Comparison of ENCODE assay signal across 18 cellular contexts in genomic region chr1:37549341-37549740, GRCh38. TPM values are rescaled to one million over a fixed set of nuclear protein-coding genes. Genes with fewer than 3 reads are reported as not detected.
A peak's percentile ranks its signal among the peaks of the same experiment; 100 is the strongest.
DNase-seq lines count a peak whose midpoint lies in the region; ATAC-seq and TF ChIP-seq lines count a peak whose summit lies in the region.
"Had no signal": no experiment of that assay in that cellular context is flagged by ENCODE, and none has a peak within 500 bp of the region (broad histone marks: within the 10 kb centered on the region; RNA-seq: fewer than 3 reads in every experiment).

No MANE protein-coding gene starts in this region.

- no peak overlapping the region for H3K56ac ChIP-seq in IMR-90 (ENCODE audit: extremely low read depth, insufficient read depth, low read length)

- H2BK120ac ChIP-seq in IMR-90 (ENCODE audit: low read depth, low read length), result no peak overlapping the region

- DNase-seq in activated CD8-positive, alpha-beta T cell treated with anti-CD3 and anti-CD28 coated beads for 36 hours, result no peak
- DNase-seq in activated CD8-positive, alpha-beta T cell treated with anti-CD3 and anti-CD28 coated beads, Interleukin-2, amount 10 ng/mL, durations not matched to agents 7 days and 5 days, result no peak
- DNase-seq in IMR-90 (peak; percentile 44), astrocyte of the hippocampus (ENCODE audit: low read depth, low spot score) (peak; percentile 44), NOMO-1 treated with DMSO at 0.1 percent for 48 hours (lab: John Stamatoyannopoulos, UW; ENCODE audit: unreplicated experiment) (no peak), NCI-H2196 treated with DMSO at 0.1 percent for 48 hours (lab: John Stamatoyannopoulos, UW; ENCODE audit: unreplicated experiment) (no peak), substantia nigra (lab: John Stamatoyannopoulos, UW) (no peak)
- DNase-seq in natural killer cell treated with Interleukin-12 subunit alpha and Interleukin-12 subunit beta and Interleukin-15 and Interleukin-18, amount 100 ng/mL, for 72 hours (ENCODE audit: low spot score), result no peak
- DNase-seq: activated CD4-positive, alpha-beta T cell treated with anti-CD3 and anti-CD28 coated beads, Interleukin-2, amount 50 U/mL, for 4 hours; aorta; DMS153; endodermal cell; Kasumi-1; NCI-H774; stimulated activated naive CD8-positive, alpha-beta T cell treated with anti-CD3 and anti-CD28 coated beads, Interleukin-15, amount 100 ng/mL, for 72 hours; upper lobe of left lung had no signal

- H3K18ac ChIP-seq in IMR-90 (ENCODE audit: low read depth, low read length), result no peak overlapping the region

- no peak for TF ChIP-seq RAD21 in IMR-90 (IDR thresholded peaks at IDR 0.05; ENCODE audit: low read length)

- H3K27ac Mint-ChIP-seq in activated CD8-positive, alpha-beta T cell treated with anti-CD3 and anti-CD28 coated beads for 36 hours, result peak overlapping the region; percentile 30
- no peak overlapping the region for H3K27ac Mint-ChIP-seq in activated CD8-positive, alpha-beta T cell treated with anti-CD3 and anti-CD28 coated beads, Interleukin-2, amount 10 ng/mL, durations not matched to agents 7 days and 5 days
- H3K27ac Mint-ChIP-seq in natural killer cell treated with Interleukin-12 subunit alpha and Interleukin-12 subunit beta and Interleukin-15 and Interleukin-18, amount 100 ng/mL, for 72 hours, result peak overlapping the region; percentile 17 to 62
- H3K27ac Mint-ChIP-seq: endodermal cell, mesothelial cell of epicardium had no signal

- H3K9me3 ChIP-seq in IMR-90 (ENCODE audit: control insufficient read depth, insufficient read depth, low read length), result no peaks in the 10 kb centered on the region
- H3K9me3 ChIP-seq: upper lobe of left lung had no signal

- TF ChIP-seq POLR2A in IMR-90 (IDR thresholded peaks at IDR 0.05; ENCODE audit: low read depth, low read length), result no peak

- H2AFZ ChIP-seq in IMR-90 (replicated peaks; ENCODE audit: low read length, poor library complexity), result no peak overlapping the region

- CTCF ChIA-PET in activated CD8-positive, alpha-beta T cell treated with anti-CD3 and anti-CD28 coated beads for 36 hours (lab: Charles Lee), result interaction anchor here (1.1 to 1.9 kb wide), 4 partner anchors 11 to 95 kb away, joined by 3 to 4 read pairs (median 4); partner anchors contain the start of gene MEAF6
- CTCF ChIA-PET in activated CD8-positive, alpha-beta T cell treated with anti-CD3 and anti-CD28 coated beads, Interleukin-2, amount 10 ng/mL, durations not matched to agents 7 days and 5 days (lab: Charles Lee), result interaction anchor here (2.5 kb wide), 1 partner anchor 132 kb away, joined by 6 read pairs; no protein-coding TSS in a partner anchor
- CTCF ChIA-PET in IMR-90 (lab: Yijun Ruan, JAX), result interaction anchor here (0.6 to 0.8 kb wide), 2 partner anchors 35 to 39 kb away, joined by 3 read pairs; partner anchors contain the start of gene MEAF6

- no peak overlapping the region for H3K4me2 ChIP-seq in IMR-90 (ENCODE audit: low read depth, low read length)

- no peak overlapping the region for H2BK20ac ChIP-seq in IMR-90 (ENCODE audit: low read depth, low read length)

- H3K4me1 Mint-ChIP-seq in activated CD8-positive, alpha-beta T cell treated with anti-CD3 and anti-CD28 coated beads for 36 hours (ENCODE audit: low read depth), result peaks cover 37% of the 10 kb centered on the region
- peaks cover 39% of the 10 kb centered on the region for H3K4me1 Mint-ChIP-seq in activated CD8-positive, alpha-beta T cell treated with anti-CD3 and anti-CD28 coated beads, Interleukin-2, amount 10 ng/mL, durations not matched to agents 7 days and 5 days (ENCODE audit: low read depth)
- H3K4me1 Mint-ChIP-seq in natural killer cell treated with Interleukin-12 subunit alpha and Interleukin-12 subunit beta and Interleukin-15 and Interleukin-18, amount 100 ng/mL, for 72 hours (ENCODE audit: low read depth in 2 of 2), result peaks cover 32 to 48% of the 10 kb centered on the region in 2 donors

- H4K5ac ChIP-seq in IMR-90 (ENCODE audit: low read depth, low read length), result no peak overlapping the region

- in situ Hi-C loops in IMR-90 (cut with MboI; ENCODE audit: low sequenced_read_pairs), result no loop called here

- H2BK15ac ChIP-seq in IMR-90 (ENCODE audit: low read depth, low read length), result no peak overlapping the region

- no peak overlapping the region for H3K4me3 ChIP-seq in IMR-90 (ENCODE audit: insufficient read depth, low read depth, low read length)
- H3K4me3 ChIP-seq: upper lobe of left lung had no signal

- POLR2A ChIA-PET in activated CD8-positive, alpha-beta T cell treated with anti-CD3 and anti-CD28 coated beads for 36 hours (lab: Charles Lee), result interaction anchor here (0.6 to 1.4 kb wide), 3 partner anchors 9 to 25 kb away, joined by 3 to 4 read pairs (median 3); no protein-coding TSS in a partner anchor
- POLR2A ChIA-PET in activated CD8-positive, alpha-beta T cell treated with anti-CD3 and anti-CD28 coated beads, Interleukin-2, amount 10 ng/mL, durations not matched to agents 7 days and 5 days (lab: Charles Lee), result interaction anchor here (1.5 to 2.0 kb wide), 2 partner anchors 30 to 73 kb away, joined by 3 to 8 read pairs; no protein-coding TSS in a partner anchor
- POLR2A ChIA-PET in IMR-90 (lab: Charles Lee; ENCODE audit: unreplicated experiment), result interaction anchor here (0.6 kb wide), 1 partner anchor 1488 kb away, joined by 8 read pairs; no protein-coding TSS in a partner anchor

- no peaks in the 10 kb centered on the region for H3K27me3 Mint-ChIP-seq in activated CD8-positive, alpha-beta T cell treated with anti-CD3 and anti-CD28 coated beads for 36 hours
- H3K27me3 Mint-ChIP-seq in activated CD8-positive, alpha-beta T cell treated with anti-CD3 and anti-CD28 coated beads, Interleukin-2, amount 10 ng/mL, durations not matched to agents 7 days and 5 days (ENCODE audit: low read depth), result no peaks in the 10 kb centered on the region
- no peaks in the 10 kb centered on the region for H3K27me3 Mint-ChIP-seq in natural killer cell treated with Interleukin-12 subunit alpha and Interleukin-12 subunit beta and Interleukin-15 and Interleukin-18, amount 100 ng/mL, for 72 hours
- H3K27me3 Mint-ChIP-seq: stimulated activated naive CD8-positive, alpha-beta T cell treated with anti-CD3 and anti-CD28 coated beads, Interleukin-15, amount 100 ng/mL, for 72 hours had no signal

- dilution Hi-C loops in IMR-90 (cut with HindIII; ENCODE audit: low sequenced_read_pairs, unreplicated experiment), result no loop called here

- peaks cover 15 to 28% of the 10 kb centered on the region in 2 experiments for H3K79me1 ChIP-seq in IMR-90 (ENCODE audit: low read depth in 1 of 2, low read length in 2 of 2)

- peaks cover 16% of the 10 kb centered on the region; the same call in 1 of the 2 replicates for H4K20me1 ChIP-seq in IMR-90 (ENCODE audit: insufficient read depth, low read length)

- H3K36me3 Mint-ChIP-seq in activated CD8-positive, alpha-beta T cell treated with anti-CD3 and anti-CD28 coated beads for 36 hours (ENCODE audit: low read depth), result peaks cover 39% of the 10 kb centered on the region
- H3K36me3 Mint-ChIP-seq in activated CD8-positive, alpha-beta T cell treated with anti-CD3 and anti-CD28 coated beads, Interleukin-2, amount 10 ng/mL, durations not matched to agents 7 days and 5 days (ENCODE audit: low read depth), result peaks cover 58% of the 10 kb centered on the region
- peaks cover 40% of the 10 kb centered on the region for H3K36me3 Mint-ChIP-seq in natural killer cell treated with Interleukin-12 subunit alpha and Interleukin-12 subunit beta and Interleukin-15 and Interleukin-18, amount 100 ng/mL, for 72 hours

- peaks cover 3% of the 10 kb centered on the region; the same call in 1 of the 2 replicates for H3K4me1 ChIP-seq in IMR-90 (ENCODE audit: control insufficient read depth, insufficient read depth, low read length)

- peaks cover 31% of the 10 kb centered on the region for H3K36me3 ChIP-seq in IMR-90 (ENCODE audit: control insufficient read depth, insufficient read depth, low read length)

- intact Hi-C loops in activated CD8-positive, alpha-beta T cell treated with anti-CD3 and anti-CD28 coated beads for 36 hours (cut with micrococcal nuclease), result no loop called here
- intact Hi-C loops in IMR-90 (cut with micrococcal nuclease), result no loop called here

- no peak overlapping the region for H3K27ac ChIP-seq in IMR-90 (ENCODE audit: insufficient read depth, low read length)
- no peak overlapping the region for H3K27ac ChIP-seq in substantia nigra (ENCODE audit: low read depth, low read length, poor library complexity, severe bottlenecking)
- H3K27ac ChIP-seq: upper lobe of left lung had no signal

- H3K4ac ChIP-seq in IMR-90 (ENCODE audit: low read depth, low read length), result no peak overlapping the region

- no peak overlapping the region for H3K9ac ChIP-seq in IMR-90 (ENCODE audit: low read depth, low read length)

- H3K14ac ChIP-seq in IMR-90 (replicated peaks; ENCODE audit: low read depth, low read length), result no peak overlapping the region

- no peak overlapping the region for H3K23ac ChIP-seq in IMR-90 (ENCODE audit: low read depth, low read length)

- no peaks in the 10 kb centered on the region for H3K27me3 ChIP-seq in IMR-90 (ENCODE audit: control insufficient read depth, insufficient read depth, low read length)
- H3K27me3 ChIP-seq: upper lobe of left lung had no signal

- H3K9me3 Mint-ChIP-seq in activated CD8-positive, alpha-beta T cell treated with anti-CD3 and anti-CD28 coated beads for 36 hours, result no peaks in the 10 kb centered on the region
- no peaks in the 10 kb centered on the region for H3K9me3 Mint-ChIP-seq in activated CD8-positive, alpha-beta T cell treated with anti-CD3 and anti-CD28 coated beads, Interleukin-2, amount 10 ng/mL, durations not matched to agents 7 days and 5 days (ENCODE audit: insufficient read depth)
- no peaks in the 10 kb centered on the region for H3K9me3 Mint-ChIP-seq in natural killer cell treated with Interleukin-12 subunit alpha and Interleukin-12 subunit beta and Interleukin-15 and Interleukin-18, amount 100 ng/mL, for 72 hours
- H3K9me3 Mint-ChIP-seq: mesothelial cell of epicardium; stimulated activated naive CD8-positive, alpha-beta T cell treated with anti-CD3 and anti-CD28 coated beads, Interleukin-15, amount 100 ng/mL, for 72 hours had no signal

- H3K4me3 Mint-ChIP-seq in activated CD8-positive, alpha-beta T cell treated with anti-CD3 and anti-CD28 coated beads for 36 hours, result no peak overlapping the region
- H3K4me3 Mint-ChIP-seq in activated CD8-positive, alpha-beta T cell treated with anti-CD3 and anti-CD28 coated beads, Interleukin-2, amount 10 ng/mL, durations not matched to agents 7 days and 5 days, result no peak overlapping the region
- H3K4me3 Mint-ChIP-seq in natural killer cell treated with Interleukin-12 subunit alpha and Interleukin-12 subunit beta and Interleukin-15 and Interleukin-18, amount 100 ng/mL, for 72 hours, result no peak overlapping the region
- H3K4me3 Mint-ChIP-seq: CD14-positive monocyte, endodermal cell, mesothelial cell of epicardium had no signal

- WGBS in IMR-90 (ENCODE audit: extremely low coverage in 2 of 2, insufficient read length in 1 of 2), 2 experiments, result no CpG with 5 or more reads among the region's 6 CpGs

- no peak for TF ChIP-seq CTCF in activated CD8-positive, alpha-beta T cell treated with anti-CD3 and anti-CD28 coated beads for 36 hours (IDR thresholded peaks at IDR 0.05)
- no peak for TF ChIP-seq CTCF in IMR-90 (conservative IDR thresholded peaks at IDR 0.05; ENCODE audit: low read depth, low read length)

- H3K9me1 ChIP-seq in IMR-90 (ENCODE audit: insufficient read depth, low read length), result no peaks in the 10 kb centered on the region; the same call in 1 of the 2 replicates

- no peak overlapping the region for H2BK5ac ChIP-seq in IMR-90 (ENCODE audit: low read depth, low read length, poor library complexity, severe bottlenecking)

- no peak overlapping the region for H2AK5ac ChIP-seq in IMR-90 (ENCODE audit: low read depth, low read length)

- no peak for ATAC-seq in activated CD8-positive, alpha-beta T cell treated with anti-CD3 and anti-CD28 coated beads for 36 hours
- no peak for ATAC-seq in activated CD8-positive, alpha-beta T cell treated with anti-CD3 and anti-CD28 coated beads, Interleukin-2, amount 10 ng/mL, durations not matched to agents 7 days and 5 days
- ATAC-seq in IMR-90 (ENCODE audit: low read depth), result no peak
- ATAC-seq in natural killer cell treated with Interleukin-12 subunit alpha and Interleukin-12 subunit beta and Interleukin-15 and Interleukin-18, amount 100 ng/mL, for 72 hours, result no peak
- ATAC-seq: stimulated activated naive CD8-positive, alpha-beta T cell treated with anti-CD3 and anti-CD28 coated beads, Interleukin-15, amount 100 ng/mL, for 72 hours had no signal

- BruUV-seq in IMR-90 (replicated peaks; lab: Mats Ljungman, UMichigan), result no TSS peak

- no peak overlapping the region for H4K91ac ChIP-seq in IMR-90 (ENCODE audit: insufficient read depth, low read depth, low read length)

- no peak overlapping the region for H4K8ac ChIP-seq in IMR-90 (ENCODE audit: low read depth in 2 of 2, low read length in 2 of 2)

- H2AK9ac ChIP-seq in IMR-90 (replicated peaks; ENCODE audit: low read depth, low read length, poor library complexity), result no peak overlapping the region

RNA-seq across cellular contexts. Expression of gene SNIP1, which starts 4.8 kb away (rescaled TPM):
- total RNA-seq in activated CD8-positive, alpha-beta T cell treated with anti-CD3 and anti-CD28 coated beads for 36 hours, result 10 to 100 TPM; 18.3 to 21.8 TPM
- 10 to 100 TPM; 24.1 to 27.7 TPM for total RNA-seq in activated CD8-positive, alpha-beta T cell treated with anti-CD3 and anti-CD28 coated beads, Interleukin-2, amount 10 ng/mL, durations not matched to agents 7 days and 5 days
- total RNA-seq in IMR-90 (2012; rRNA removed), result 11.3 and 13.9 TPM in 2 replicates
- 6.8 and 7.7 TPM in 2 replicates for polyA plus RNA-seq in IMR-90 (2012; rRNA removed)
- 6.9 and 9.1 TPM in 2 replicates for polyA plus RNA-seq in IMR-90 (2012; cell fraction: cytosol; rRNA removed)
- 5.5 and 12.0 TPM in 2 replicates for polyA plus RNA-seq in IMR-90 (2012; cell fraction: nucleus; rRNA removed; ENCODE audit: low replicate concordance)
- 10 to 100 TPM; 31.4 to 35.8 TPM for total RNA-seq in natural killer cell treated with Interleukin-12 subunit alpha and Interleukin-12 subunit beta and Interleukin-15 and Interleukin-18, amount 100 ng/mL, for 72 hours

RNA-seq across cellular contexts. Expression of gene DNALI1, which starts 7.4 kb away (rescaled TPM):
- not detected for total RNA-seq in activated CD8-positive, alpha-beta T cell treated with anti-CD3 and anti-CD28 coated beads for 36 hours
- total RNA-seq in activated CD8-positive, alpha-beta T cell treated with anti-CD3 and anti-CD28 coated beads, Interleukin-2, amount 10 ng/mL, durations not matched to agents 7 days and 5 days, result not detected
- total RNA-seq in IMR-90 (2012; rRNA removed), result 8.1 and 9.1 TPM in 2 replicates
- 9.1 and 10.1 TPM in 2 replicates for polyA plus RNA-seq in IMR-90 (2012; rRNA removed)
- polyA plus RNA-seq in IMR-90 (2012; cell fraction: cytosol; rRNA removed), result 5.5 and 6.6 TPM in 2 replicates
- polyA plus RNA-seq in IMR-90 (2012; cell fraction: nucleus; rRNA removed; ENCODE audit: low replicate concordance), result 11.5 and 20.3 TPM in 2 replicates
- total RNA-seq in natural killer cell treated with Interleukin-12 subunit alpha and Interleukin-12 subunit beta and Interleukin-15 and Interleukin-18, amount 100 ng/mL, for 72 hours, result not detected
- polyA plus RNA-seq: CD14-positive monocyte had no signal

RNA-seq across cellular contexts. Expression of gene MEAF6, which starts 34.8 kb away (rescaled TPM):
- 10 to 100 TPM; 74.0 to 76.3 TPM for total RNA-seq in activated CD8-positive, alpha-beta T cell treated with anti-CD3 and anti-CD28 coated beads for 36 hours
- total RNA-seq in activated CD8-positive, alpha-beta T cell treated with anti-CD3 and anti-CD28 coated beads, Interleukin-2, amount 10 ng/mL, durations not matched to agents 7 days and 5 days, result 10 to 100 TPM; 70.8 to 73.0 TPM
- 36.2 and 44.4 TPM in 2 replicates for total RNA-seq in IMR-90 (2012; rRNA removed)
- 36.4 and 40.7 TPM in 2 replicates for polyA plus RNA-seq in IMR-90 (2012; rRNA removed)
- polyA plus RNA-seq in IMR-90 (2012; cell fraction: cytosol; rRNA removed), result 21.0 and 27.4 TPM in 2 replicates
- polyA plus RNA-seq in IMR-90 (2012; cell fraction: nucleus; rRNA removed; ENCODE audit: low replicate concordance), result 12.4 and 51.2 TPM in 2 replicates
- 10 to 100 TPM; 49.2 to 53.2 TPM for total RNA-seq in natural killer cell treated with Interleukin-12 subunit alpha and Interleukin-12 subunit beta and Interleukin-15 and Interleukin-18, amount 100 ng/mL, for 72 hours

RNA-seq across cellular contexts. Expression of gene GNL2, which starts 46.4 kb away (rescaled TPM):
- total RNA-seq in activated CD8-positive, alpha-beta T cell treated with anti-CD3 and anti-CD28 coated beads for 36 hours, result 10 to 100 TPM; 76.4 to 77.8 TPM
- total RNA-seq in activated CD8-positive, alpha-beta T cell treated with anti-CD3 and anti-CD28 coated beads, Interleukin-2, amount 10 ng/mL, durations not matched to agents 7 days and 5 days, result 10 to 100 TPM; 50.8 to 54.4 TPM
- 77.4 and 90.3 TPM in 2 replicates for total RNA-seq in IMR-90 (2012; rRNA removed)
- 42.9 and 49.4 TPM in 2 replicates for polyA plus RNA-seq in IMR-90 (2012; rRNA removed)
- polyA plus RNA-seq in IMR-90 (2012; cell fraction: cytosol; rRNA removed), result 5.1 and 7.4 TPM in 2 replicates
- polyA plus RNA-seq in IMR-90 (2012; cell fraction: nucleus; rRNA removed; ENCODE audit: low replicate concordance), result 39.3 and 88.3 TPM in 2 replicates
- 10 to 100 TPM; 69.8 to 90.5 TPM for total RNA-seq in natural killer cell treated with Interleukin-12 subunit alpha and Interleukin-12 subunit beta and Interleukin-15 and Interleukin-18, amount 100 ng/mL, for 72 hours

Comparison
In these comparisons a context has a peak if more than half of its experiments do, and no peak if none do; other contexts are left out.
1. DNase-seq: peak in IMR-90 (single experiment) and astrocyte of the hippocampus (single experiment); none in activated CD8-positive, alpha-beta T cell treated with anti-CD3 and anti-CD28 coated beads for 36 hours (single experiment), activated CD8-positive, alpha-beta T cell treated with anti-CD3 and anti-CD28 coated beads, Interleukin-2, amount 10 ng/mL, durations not matched to agents 7 days and 5 days (single experiment), natural killer cell treated with Interleukin-12 subunit alpha and Interleukin-12 subunit beta and Interleukin-15 and Interleukin-18, amount 100 ng/mL, for 72 hours (single experiment), NOMO-1 treated with DMSO at 0.1 percent for 48 hours (single experiment), NCI-H2196 treated with DMSO at 0.1 percent for 48 hours (single experiment) and substantia nigra (0 of 49).